Comparison of ENCODE assay signal across 8 cellular contexts in the genomic region with DNA sequence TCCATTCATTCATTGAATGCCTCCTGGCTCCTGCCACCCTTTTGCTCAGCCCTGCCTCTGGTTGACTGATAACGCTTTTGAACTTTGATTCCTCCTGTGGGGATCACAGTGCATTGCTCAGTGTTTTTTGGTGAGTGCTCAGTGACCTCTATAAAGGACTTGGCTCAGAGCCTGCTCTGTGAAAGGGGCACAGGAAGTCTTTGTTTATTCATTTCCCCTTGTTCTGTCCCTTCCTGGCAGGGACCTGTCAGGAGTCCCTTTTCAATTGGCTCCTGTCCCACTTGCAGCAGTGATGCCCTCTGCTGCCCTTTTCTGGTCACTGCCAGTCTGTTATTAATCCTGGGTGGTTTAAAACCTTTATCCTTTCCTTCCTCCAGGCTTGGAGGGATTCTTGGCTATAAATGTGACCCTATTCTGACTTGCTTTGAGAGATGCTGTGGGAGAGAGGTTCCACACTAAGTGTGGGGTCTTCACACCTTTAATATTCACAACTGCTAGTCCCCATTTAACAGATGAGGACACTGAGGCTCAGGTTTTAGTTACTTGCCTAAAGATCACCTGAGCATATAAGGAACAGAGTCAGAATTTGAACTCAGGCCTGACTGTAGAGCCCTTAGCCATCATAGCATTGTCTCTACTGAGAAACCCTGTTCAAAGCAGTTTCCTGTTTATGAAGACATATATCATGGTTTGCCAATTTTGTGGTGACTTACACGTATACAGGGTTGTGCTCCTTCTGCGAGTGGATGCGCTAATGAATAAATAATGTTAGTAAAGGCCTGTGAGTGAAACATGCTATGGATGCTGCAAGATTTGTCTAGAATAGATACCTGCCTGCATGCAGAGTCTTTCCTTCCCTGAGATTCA. TPM values are rescaled to one million over a fixed set of nuclear protein-coding genes. Genes with fewer than 3 reads are reported as not detected.
DNase-seq lines count a peak whose midpoint lies in the region; ATAC-seq and TF ChIP-seq lines count a peak whose summit lies in the region.

No MANE protein-coding gene starts in this region.

- H3K27ac Mint-ChIP-seq in dendritic cell treated with granulocyte-macrophage colony-stimulating factor and Interleukin-4, amounts not matched to agents 40 ng/mL and 50 ng/mL, for 4 days = peak overlapping the region; percentile 71

- peaks cover 23% of the 10 kb centered on the region for H3K36me3 Mint-ChIP-seq in dendritic cell treated with granulocyte-macrophage colony-stimulating factor and Interleukin-4, amounts not matched to agents 40 ng/mL and 50 ng/mL, for 4 days (ENCODE audit: low read depth)

- 46% methylated on average over 4 of the region's 4 CpGs for WGBS in liver

- DNase-seq in GM12865 (ENCODE audit: low read depth) (peak; percentile 91), NCI-H510A treated with DMSO at 0.1 percent for 48 hours (lab: John Stamatoyannopoulos, UW) (peak; percentile 47)
- peak; percentile 78 for DNase-seq in activated CD4-positive, alpha-beta T cell treated with anti-CD3 and anti-CD28 coated beads for 48 hours
- peak; percentile 49 for DNase-seq in stimulated activated CD8-positive, alpha-beta memory T cell treated with anti-CD3 and anti-CD28 coated beads, Interleukin-12 subunit alpha, Interleukin-12 subunit beta, amount 100 ng/mL, for 4 hours (ENCODE audit: low read depth)

- peaks cover 48% of the 10 kb centered on the region for H3K4me1 Mint-ChIP-seq in dendritic cell treated with granulocyte-macrophage colony-stimulating factor and Interleukin-4, amounts not matched to agents 40 ng/mL and 50 ng/mL, for 4 days (ENCODE audit: low read depth)

- H3K4me1 ChIP-seq in liver (ENCODE audit: control insufficient read depth in 4 of 4, insufficient read depth in 4 of 4, low read length in 3 of 4) = peaks cover 5 to 10% (median 6%) of the 10 kb centered on the region in 4 donors

- H3K27me3 Mint-ChIP-seq in dendritic cell treated with granulocyte-macrophage colony-stimulating factor and Interleukin-4, amounts not matched to agents 40 ng/mL and 50 ng/mL, for 4 days = no peaks in the 10 kb centered on the region

- peak overlapping the region; percentile 4 to 39 for H3K9ac ChIP-seq in liver (ENCODE audit: low read depth in 1 of 2, low read length in 2 of 2)

- no peaks in the 10 kb centered on the region for H3K9me3 ChIP-seq in liver (ENCODE audit: control insufficient read depth in 4 of 4, low read length in 3 of 4)

- no peaks in the 10 kb centered on the region for H3K9me3 Mint-ChIP-seq in dendritic cell treated with granulocyte-macrophage colony-stimulating factor and Interleukin-4, amounts not matched to agents 40 ng/mL and 50 ng/mL, for 4 days

- no peaks in the 10 kb centered on the region for H3K27me3 ChIP-seq in liver (ENCODE audit: control insufficient read depth in 4 of 4, insufficient read depth in 4 of 4, low read length in 3 of 4)

- TF ChIP-seq CTCF in GM12865 (IDR thresholded peaks at IDR 0.05; ENCODE audit: insufficient read depth, low read depth, low read length, missing control alignments) (peak; percentile 77), liver (IDR thresholded peaks at IDR 0.05; ENCODE audit: low read depth, low read length, missing input control) (peak; percentile 96)

- ATAC-seq in HG02759 (IDR thresholded peaks at IDR 0.05; ENCODE audit: unreplicated experiment) (peak; percentile 43), GM21447 (IDR thresholded peaks at IDR 0.05; ENCODE audit: unreplicated experiment) (no peak)

- H3K4me3 ChIP-seq in GM12865 (ENCODE audit: low read depth, low read length) = no peak overlapping the region
- H3K4me3 ChIP-seq in liver (ENCODE audit: low read depth in 1 of 3, low read length in 3 of 3) = no peak overlapping the region

- peak overlapping the region; percentile 37 to 62 for H3K27ac ChIP-seq in liver (ENCODE audit: low read depth in 1 of 2, low read length in 2 of 2)

- intact Hi-C loops in dendritic cell treated with granulocyte-macrophage colony-stimulating factor and Interleukin-4, amounts not matched to agents 40 ng/mL and 50 ng/mL, for 4 days (cut with micrococcal nuclease) = loop anchor here (2.0 to 10.0 kb wide), 3 partner anchors 60 to 290 kb away; a partner anchor contains a TSS

- peak; percentile 98 for TF ChIP-seq RAD21 in liver (IDR thresholded peaks at IDR 0.05)

- peaks cover 0 to 16% (median 2%) of the 10 kb centered on the region in 4 donors for H3K36me3 ChIP-seq in liver (ENCODE audit: control insufficient read depth in 4 of 4, insufficient read depth in 3 of 4, low read depth in 1 of 4, low read length in 3 of 4)

- H3K4me3 Mint-ChIP-seq in dendritic cell treated with granulocyte-macrophage colony-stimulating factor and Interleukin-4, amounts not matched to agents 40 ng/mL and 50 ng/mL, for 4 days = no peak overlapping the region

TF ChIP-seq in liver, 16 proteins besides CTCF, POLR2A, EP300 and RAD21:
- TF ChIP-seq HNF4G (IDR thresholded peaks at IDR 0.05) (peak; percentile 93), EGR1 (IDR thresholded peaks at IDR 0.05; ENCODE audit: low read depth in 2 of 2) (peak; percentile 82 to 84), YY1 (IDR thresholded peaks at IDR 0.05) (peak; percentile 81), HNF4A (conservative IDR thresholded peaks at IDR 0.05) (peak; percentile 96 to 98), NR2F2 (IDR thresholded peaks at IDR 0.05) (peak; percentile 93), SP1 (IDR thresholded peaks at IDR 0.05) (peak; percentile 95), TAF1 (conservative IDR thresholded peaks at IDR 0.05) (no peak), JUND (IDR thresholded peaks at IDR 0.05) (peak; percentile 78 to 94), FOXA1 (IDR thresholded peaks at IDR 0.05) (peak; percentile 90), FOXA2 (IDR thresholded peaks at IDR 0.05) (peak; percentile 93), GABPA (IDR thresholded peaks at IDR 0.05 in 1 of 2, conservative IDR thresholded peaks at IDR 0.05 in 1 of 2) (peak; percentile 52 to 78), RXRA (IDR thresholded peaks at IDR 0.05) (peak; percentile 96 to 98)
- TF ChIP-seq, protein P1, sequence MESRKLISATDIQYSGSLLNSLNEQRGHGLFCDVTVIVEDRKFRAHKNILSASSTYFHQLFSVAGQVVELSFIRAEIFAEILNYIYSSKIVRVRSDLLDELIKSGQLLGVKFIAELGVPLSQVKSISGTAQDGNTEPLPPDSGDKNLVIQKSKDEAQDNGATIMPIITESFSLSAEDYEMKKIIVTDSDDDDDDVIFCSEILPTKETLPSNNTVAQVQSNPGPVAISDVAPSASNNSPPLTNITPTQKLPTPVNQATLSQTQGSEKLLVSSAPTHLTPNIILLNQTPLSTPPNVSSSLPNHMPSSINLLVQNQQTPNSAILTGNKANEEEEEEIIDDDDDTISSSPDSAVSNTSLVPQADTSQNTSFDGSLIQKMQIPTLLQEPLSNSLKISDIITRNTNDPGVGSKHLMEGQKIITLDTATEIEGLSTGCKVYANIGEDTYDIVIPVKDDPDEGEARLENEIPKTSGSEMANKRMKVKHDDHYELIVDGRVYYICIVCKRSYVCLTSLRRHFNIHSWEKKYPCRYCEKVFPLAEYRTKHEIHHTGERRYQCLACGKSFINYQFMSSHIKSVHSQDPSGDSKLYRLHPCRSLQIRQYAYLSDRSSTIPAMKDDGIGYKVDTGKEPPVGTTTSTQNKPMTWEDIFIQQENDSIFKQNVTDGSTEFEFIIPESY (IDR thresholded peaks at IDR 0.05) = peak; percentile 91
- TF ChIP-seq, protein P2, sequence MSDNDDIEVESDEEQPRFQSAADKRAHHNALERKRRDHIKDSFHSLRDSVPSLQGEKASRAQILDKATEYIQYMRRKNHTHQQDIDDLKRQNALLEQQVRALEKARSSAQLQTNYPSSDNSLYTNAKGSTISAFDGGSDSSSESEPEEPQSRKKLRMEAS (IDR thresholded peaks at IDR 0.05) = peak; percentile 96
- TF ChIP-seq, protein P3, sequence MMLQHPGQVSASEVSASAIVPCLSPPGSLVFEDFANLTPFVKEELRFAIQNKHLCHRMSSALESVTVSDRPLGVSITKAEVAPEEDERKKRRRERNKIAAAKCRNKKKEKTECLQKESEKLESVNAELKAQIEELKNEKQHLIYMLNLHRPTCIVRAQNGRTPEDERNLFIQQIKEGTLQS (IDR thresholded peaks at IDR 0.05) = peak; percentile 88
- TF ChIP-seq, protein P4, sequence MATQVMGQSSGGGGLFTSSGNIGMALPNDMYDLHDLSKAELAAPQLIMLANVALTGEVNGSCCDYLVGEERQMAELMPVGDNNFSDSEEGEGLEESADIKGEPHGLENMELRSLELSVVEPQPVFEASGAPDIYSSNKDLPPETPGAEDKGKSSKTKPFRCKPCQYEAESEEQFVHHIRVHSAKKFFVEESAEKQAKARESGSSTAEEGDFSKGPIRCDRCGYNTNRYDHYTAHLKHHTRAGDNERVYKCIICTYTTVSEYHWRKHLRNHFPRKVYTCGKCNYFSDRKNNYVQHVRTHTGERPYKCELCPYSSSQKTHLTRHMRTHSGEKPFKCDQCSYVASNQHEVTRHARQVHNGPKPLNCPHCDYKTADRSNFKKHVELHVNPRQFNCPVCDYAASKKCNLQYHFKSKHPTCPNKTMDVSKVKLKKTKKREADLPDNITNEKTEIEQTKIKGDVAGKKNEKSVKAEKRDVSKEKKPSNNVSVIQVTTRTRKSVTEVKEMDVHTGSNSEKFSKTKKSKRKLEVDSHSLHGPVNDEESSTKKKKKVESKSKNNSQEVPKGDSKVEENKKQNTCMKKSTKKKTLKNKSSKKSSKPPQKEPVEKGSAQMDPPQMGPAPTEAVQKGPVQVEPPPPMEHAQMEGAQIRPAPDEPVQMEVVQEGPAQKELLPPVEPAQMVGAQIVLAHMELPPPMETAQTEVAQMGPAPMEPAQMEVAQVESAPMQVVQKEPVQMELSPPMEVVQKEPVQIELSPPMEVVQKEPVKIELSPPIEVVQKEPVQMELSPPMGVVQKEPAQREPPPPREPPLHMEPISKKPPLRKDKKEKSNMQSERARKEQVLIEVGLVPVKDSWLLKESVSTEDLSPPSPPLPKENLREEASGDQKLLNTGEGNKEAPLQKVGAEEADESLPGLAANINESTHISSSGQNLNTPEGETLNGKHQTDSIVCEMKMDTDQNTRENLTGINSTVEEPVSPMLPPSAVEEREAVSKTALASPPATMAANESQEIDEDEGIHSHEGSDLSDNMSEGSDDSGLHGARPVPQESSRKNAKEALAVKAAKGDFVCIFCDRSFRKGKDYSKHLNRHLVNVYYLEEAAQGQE (IDR thresholded peaks at IDR 0.05) = peak; percentile 48

RNA-seq across cellular contexts. Expression of a gene that starts 23.2 kb away (rescaled TPM):
- 10 to 100 TPM in 1 of 2 donors, 1 to 10 TPM in 1; 9.8 to 14.2 TPM for total RNA-seq in liver
- polyA plus RNA-seq in liver = 1 to 10 TPM; 3.7 to 8.3 TPM
